In the genomic region with DNA sequence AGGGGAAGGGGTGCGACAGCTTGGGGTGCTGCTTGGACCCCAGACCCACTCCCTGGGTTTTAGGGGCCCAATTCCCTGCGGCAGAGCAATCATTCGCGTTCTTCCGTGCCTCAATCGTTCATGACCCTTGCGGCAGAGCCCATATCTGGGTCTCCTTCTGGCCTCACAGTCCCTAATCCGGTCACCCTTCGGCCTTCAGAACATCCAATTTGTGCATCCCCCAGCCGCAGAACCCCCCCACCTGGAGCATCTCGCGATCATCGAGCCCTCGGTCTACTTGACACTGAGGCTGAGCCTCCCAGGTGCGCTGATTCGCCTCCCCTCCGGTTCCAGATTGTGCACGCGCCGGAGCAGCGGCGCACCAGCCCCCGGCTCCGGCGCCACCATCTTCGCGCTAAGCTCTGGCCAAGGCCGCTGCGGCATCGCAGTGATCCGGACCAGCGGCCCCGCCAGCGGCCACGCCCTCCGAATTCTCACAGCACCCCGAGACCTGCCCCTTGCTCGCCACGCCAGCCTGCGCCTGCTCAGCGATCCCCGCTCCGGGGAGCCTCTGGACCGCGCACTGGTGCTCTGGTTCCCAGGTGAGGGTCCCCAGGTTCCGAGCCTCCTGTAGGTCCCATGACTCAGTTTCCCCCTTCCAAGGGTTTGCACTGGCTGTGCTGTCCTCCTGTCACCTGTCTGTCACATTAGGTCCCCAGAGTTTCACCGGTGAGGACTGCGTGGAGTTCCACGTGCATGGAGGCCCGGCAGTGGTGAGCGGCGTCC, we compare ENCODE assay signal across 6 cellular contexts. TPM values are rescaled to one million over a fixed set of nuclear protein-coding genes. Genes with fewer than 3 reads are reported as not detected.
DNase-seq lines count a peak whose midpoint lies in the region; ATAC-seq, FAIRE-seq and TF ChIP-seq lines count a peak whose summit lies in the region.

No MANE protein-coding gene starts in this region.

- FAIRE-seq in HepG2 (lab: Jason Lieb, UNC) = no peak

- CTCF ChIA-PET in HepG2 (lab: Yijun Ruan, JAX; ENCODE audit: low intra/inter-chr PET ratio, low total read pairs) (no interaction called here), GM10248 (lab: Yijun Ruan, JAX) (interaction anchor here (0.6 kb wide), 1 partner anchor 48 kb away, joined by 3 read pairs; no protein-coding TSS in a partner anchor)

- peaks cover 7% of the 10 kb centered on the region for H3K79me2 ChIP-seq in HepG2 (ENCODE audit: insufficient read depth, low read length)

- peak overlapping the region; percentile 57 to 90 (median 75); a peak in 5 of 6 replicates for H3K4me3 ChIP-seq in HepG2 (replicated peaks in 1 of 3; ENCODE audit: insufficient read depth in 1 of 3, low read depth in 2 of 3, low read length in 3 of 3)

- TF ChIP-seq POLR2A in HepG2 (IDR thresholded peaks at IDR 0.05; ENCODE audit: insufficient read depth in 1 of 2, low read depth in 2 of 2, low read length in 2 of 2) = no peak; a peak in 1 of 4 replicates

- H3K9ac ChIP-seq in HepG2 (ENCODE audit: insufficient read depth, low read depth, low read length) = peak overlapping the region; percentile 71

- no peak overlapping the region for H2AFZ ChIP-seq in HepG2 (ENCODE audit: low read length)

- no peaks in the 10 kb centered on the region for H3K9me3 ChIP-seq in HepG2 (ENCODE audit: low read length)

- TSS peak; percentile 58 for BruUV-seq in HepG2 (replicated peaks; lab: Mats Ljungman, UMichigan)

- H4K20me1 ChIP-seq in HepG2 (ENCODE audit: insufficient read depth, low read length) = no peaks in the 10 kb centered on the region

- intact Hi-C loops in HepG2 (cut with micrococcal nuclease; ENCODE audit: unreplicated experiment) = loop anchor here (2.0 to 5.0 kb wide), 2 partner anchors 29 to 69 kb away; partner anchors contain the start of genes BST2 and DDA1

- H3K27ac ChIP-seq in HepG2 (ENCODE audit: extremely low read length, insufficient read depth, low read length) = peak overlapping the region; percentile 88

- H3K4me2 ChIP-seq in HepG2 (ENCODE audit: low read depth, low read length) = peak overlapping the region; percentile 73

- no peak for TF ChIP-seq RAD21 in HepG2 (CRISPR knock-in tag; IDR thresholded peaks at IDR 0.05)

- TF ChIP-seq CTCF in HepG2 (CRISPR knock-in tag; IDR thresholded peaks at IDR 0.05) = no peak
- no peak for TF ChIP-seq CTCF in GM10248 (IDR thresholded peaks at IDR 0.05; ENCODE audit: control extremely low read depth, extremely low read depth, low read depth, missing control alignments)

- POLR2A ChIA-PET in HepG2 (lab: Yijun Ruan, JAX) (interaction anchor here (0.7 to 0.9 kb wide), 2 partner anchors 10 to 29 kb away, joined by 4 to 5 read pairs; partner anchors contain the start of gene DDA1), GM10248 (lab: Yijun Ruan, JAX) (no interaction called here)

- peak; percentile 77 for DNase-seq in NCI-H82 (lab: John Stamatoyannopoulos, UW)
- no peak for DNase-seq in NCI-H82 treated with DMSO at 0.1 percent for 48 hours (lab: John Stamatoyannopoulos, UW; ENCODE audit: unreplicated experiment)
- DNase-seq in activated CD8-positive, alpha-beta memory T cell treated with anti-CD3 and anti-CD28 coated beads, Interleukin-2, amount 50 U/mL, for 4 hours = peak; percentile 38
- DNase-seq in HepG2 (ENCODE audit: low spot score) = no peak
- no peak for DNase-seq in GM10248 (ENCODE audit: extremely low spot score)

- WGBS in HepG2 (ENCODE audit: low lambda C conversion rate) = 28% methylated on average over 18 of the region's 52 CpGs

- H3K27me3 ChIP-seq in HepG2 (ENCODE audit: control insufficient read depth in 1 of 2, insufficient read depth in 2 of 2, low read length in 2 of 2) = no peaks in the 10 kb centered on the region; a peak in 1 of 5 replicates

- ATAC-seq in HepG2 (no peak), GM18498 (IDR thresholded peaks at IDR 0.05; ENCODE audit: unreplicated experiment) (no peak)

- H3K36me3 ChIP-seq in HepG2 (replicated peaks in 1 of 2; ENCODE audit: control insufficient read depth in 1 of 2, insufficient read depth in 2 of 2, low read length in 2 of 2) = peaks cover 1 to 9% of the 10 kb centered on the region in 2 experiments; a peak in 1 of 5 replicates

- TF ChIP-seq EP300 in HepG2 (IDR thresholded peaks at IDR 0.05; ENCODE audit: low read depth in 2 of 2, low read length in 2 of 2) = no peak
- no peak for TF ChIP-seq EP300 in HepG2 (CRISPR knock-in tag; IDR thresholded peaks at IDR 0.05; ENCODE audit: borderline replicate concordance)

- in situ Hi-C loops in HepG2 (cut with HindIII; ENCODE audit: extremely low pct_ligation_motif_present, low pct_unique_long_range_greater_than_20kb) = no loop called here

- H3K4me1 ChIP-seq in HepG2 (ENCODE audit: insufficient read depth, low read length) = peaks cover 66% of the 10 kb centered on the region

RNA-seq across cellular contexts. Expression of gene GTPBP3, which starts 0.5 kb away (rescaled TPM):
- total RNA-seq in HepG2 (2016; rRNA removed; fragmentation: Illumina TruSeq; extraction: Trizol) = 21.9 and 30.0 TPM in 2 replicates
- 7.6 and 7.7 TPM in 2 replicates for total RNA-seq in HepG2 (2016; cell fraction: cytosol; rRNA removed; fragmentation: Illumina TruSeq; extraction: Trizol; ENCODE audit: low read depth)
- 20.5 and 30.8 TPM in 2 replicates for total RNA-seq in HepG2 (2016; cell fraction: insoluble cytoplasmic fraction; rRNA removed; fragmentation: Illumina TruSeq; extraction: Trizol)
- total RNA-seq in HepG2 (2016; cell fraction: membrane; rRNA removed; fragmentation: Illumina TruSeq; extraction: Trizol) = 10.2 and 11.9 TPM in 2 replicates
- 21.2 and 29.1 TPM in 2 replicates for total RNA-seq in HepG2 (2016; cell fraction: nucleus; rRNA removed; fragmentation: Illumina TruSeq; extraction: Trizol)
- polyA plus RNA-seq in HepG2 (2011; rRNA removed) = 17.5 and 19.4 TPM in 2 replicates
- polyA plus RNA-seq in HepG2 (2011; cell fraction: cytosol; rRNA removed) = 12.8 and 16.0 TPM in 2 replicates
- 70.0 and 87.3 TPM in 2 replicates for polyA plus RNA-seq in HepG2 (2011; cell fraction: nucleus; rRNA removed)
- polyA plus RNA-seq in HepG2 (2012) = 18.4 and 23.1 TPM in 2 replicates
- 2.2 and 2.4 TPM in 2 replicates for polyA plus RNA-seq in HepG2 (2016; cell fraction: cytosol; fragmentation: Illumina TruSeq; extraction: Trizol; ENCODE audit: low read depth)
- polyA plus RNA-seq in HepG2 (2016; cell fraction: insoluble cytoplasmic fraction; fragmentation: Illumina TruSeq; extraction: Trizol; ENCODE audit: low read depth) = 28.4 and 29.4 TPM in 2 replicates
- 6.0 and 6.4 TPM in 2 replicates for polyA plus RNA-seq in HepG2 (2016; cell fraction: membrane; fragmentation: Illumina TruSeq; extraction: Trizol; ENCODE audit: low read depth)
- 98.3 and 114 TPM in 2 replicates for polyA plus RNA-seq in HepG2 (2016; cell fraction: nucleus; fragmentation: Illumina TruSeq; extraction: Trizol; ENCODE audit: insufficient read depth, low read depth)
- polyA minus RNA-seq in HepG2 (2011; rRNA and poly(A)+ RNA removed; ENCODE audit: low replicate concordance) = 24.6 and 34.1 TPM in 2 replicates
- 13.8 and 14.8 TPM in 2 replicates for polyA minus RNA-seq in HepG2 (2011; cell fraction: cytosol; rRNA and poly(A)+ RNA removed)
- 29.1 and 29.5 TPM in 2 replicates for polyA minus RNA-seq in HepG2 (2011; cell fraction: nucleus; rRNA and poly(A)+ RNA removed)

RNA-seq across cellular contexts. Expression of gene ANO8, which starts 3.2 kb away (rescaled TPM):
- 0.79 and 1.8 TPM in 2 replicates for total RNA-seq in HepG2 (2016; rRNA removed; fragmentation: Illumina TruSeq; extraction: Trizol)
- 0.26 and 0.51 TPM in 2 replicates for total RNA-seq in HepG2 (2016; cell fraction: cytosol; rRNA removed; fragmentation: Illumina TruSeq; extraction: Trizol; ENCODE audit: low read depth)
- 0.62 and 2.2 TPM in 2 replicates for total RNA-seq in HepG2 (2016; cell fraction: insoluble cytoplasmic fraction; rRNA removed; fragmentation: Illumina TruSeq; extraction: Trizol)
- total RNA-seq in HepG2 (2016; cell fraction: membrane; rRNA removed; fragmentation: Illumina TruSeq; extraction: Trizol) = 0.69 and 0.87 TPM in 2 replicates
- 3.0 and 3.6 TPM in 2 replicates for total RNA-seq in HepG2 (2016; cell fraction: nucleus; rRNA removed; fragmentation: Illumina TruSeq; extraction: Trizol)
- 3.5 and 5.1 TPM in 2 replicates for polyA plus RNA-seq in HepG2 (2011; rRNA removed)
- polyA plus RNA-seq in HepG2 (2011; cell fraction: cytosol; rRNA removed) = 1.8 and 2.2 TPM in 2 replicates
- 27.1 and 30.5 TPM in 2 replicates for polyA plus RNA-seq in HepG2 (2011; cell fraction: nucleus; rRNA removed)
- polyA plus RNA-seq in HepG2 (2012) = 3.2 and 4.5 TPM in 2 replicates
- 0.24 and 0.28 TPM in 2 replicates for polyA plus RNA-seq in HepG2 (2016; cell fraction: cytosol; fragmentation: Illumina TruSeq; extraction: Trizol; ENCODE audit: low read depth)
- 0.87 and 1.1 TPM in 2 replicates for polyA plus RNA-seq in HepG2 (2016; cell fraction: insoluble cytoplasmic fraction; fragmentation: Illumina TruSeq; extraction: Trizol; ENCODE audit: low read depth)
- 0.37 and 0.50 TPM in 2 replicates for polyA plus RNA-seq in HepG2 (2016; cell fraction: membrane; fragmentation: Illumina TruSeq; extraction: Trizol; ENCODE audit: low read depth)
- 12.4 and 14.0 TPM in 2 replicates for polyA plus RNA-seq in HepG2 (2016; cell fraction: nucleus; fragmentation: Illumina TruSeq; extraction: Trizol; ENCODE audit: insufficient read depth, low read depth)
- polyA minus RNA-seq in HepG2 (2011; rRNA and poly(A)+ RNA removed; ENCODE audit: low replicate concordance) = 7.6 and 10.4 TPM in 2 replicates
- 3.0 TPM in 2 replicates for polyA minus RNA-seq in HepG2 (2011; cell fraction: cytosol; rRNA and poly(A)+ RNA removed)
- polyA minus RNA-seq in HepG2 (2011; cell fraction: nucleus; rRNA and poly(A)+ RNA removed) = 9.2 and 9.3 TPM in 2 replicates

RNA-seq across cellular contexts. Expression of gene DDA1, which starts 28.5 kb away (rescaled TPM):
- 17.5 and 24.5 TPM in 2 replicates for total RNA-seq in HepG2 (2016; rRNA removed; fragmentation: Illumina TruSeq; extraction: Trizol)
- 25.4 and 29.1 TPM in 2 replicates for total RNA-seq in HepG2 (2016; cell fraction: cytosol; rRNA removed; fragmentation: Illumina TruSeq; extraction: Trizol; ENCODE audit: low read depth)
- 15.9 and 21.5 TPM in 2 replicates for total RNA-seq in HepG2 (2016; cell fraction: insoluble cytoplasmic fraction; rRNA removed; fragmentation: Illumina TruSeq; extraction: Trizol)
- total RNA-seq in HepG2 (2016; cell fraction: membrane; rRNA removed; fragmentation: Illumina TruSeq; extraction: Trizol) = 26.5 and 27.3 TPM in 2 replicates
- 12.8 and 19.3 TPM in 2 replicates for total RNA-seq in HepG2 (2016; cell fraction: nucleus; rRNA removed; fragmentation: Illumina TruSeq; extraction: Trizol)
- 26.0 and 26.6 TPM in 2 replicates for polyA plus RNA-seq in HepG2 (2011; rRNA removed)
- polyA plus RNA-seq in HepG2 (2011; cell fraction: cytosol; rRNA removed) = 26.2 and 28.7 TPM in 2 replicates
- 28.5 and 30.3 TPM in 2 replicates for polyA plus RNA-seq in HepG2 (2011; cell fraction: nucleus; rRNA removed)
- polyA plus RNA-seq in HepG2 (2012) = 23.7 and 24.8 TPM in 2 replicates
- polyA plus RNA-seq in HepG2 (2016; cell fraction: cytosol; fragmentation: Illumina TruSeq; extraction: Trizol; ENCODE audit: low read depth) = 60.1 and 61.7 TPM in 2 replicates
- polyA plus RNA-seq in HepG2 (2016; cell fraction: insoluble cytoplasmic fraction; fragmentation: Illumina TruSeq; extraction: Trizol; ENCODE audit: low read depth) = 37.0 and 42.5 TPM in 2 replicates
- polyA plus RNA-seq in HepG2 (2016; cell fraction: membrane; fragmentation: Illumina TruSeq; extraction: Trizol; ENCODE audit: low read depth) = 48.4 and 51.3 TPM in 2 replicates
- polyA plus RNA-seq in HepG2 (2016; cell fraction: nucleus; fragmentation: Illumina TruSeq; extraction: Trizol; ENCODE audit: insufficient read depth, low read depth) = 41.0 and 47.5 TPM in 2 replicates
- 10.1 and 17.7 TPM in 2 replicates for polyA minus RNA-seq in HepG2 (2011; rRNA and poly(A)+ RNA removed; ENCODE audit: low replicate concordance)
- polyA minus RNA-seq in HepG2 (2011; cell fraction: cytosol; rRNA and poly(A)+ RNA removed) = 6.3 and 6.9 TPM in 2 replicates
- 7.2 and 10.8 TPM in 2 replicates for polyA minus RNA-seq in HepG2 (2011; cell fraction: nucleus; rRNA and poly(A)+ RNA removed)

RNA-seq across cellular contexts. Expression of gene MRPL34, which starts 32.2 kb away (rescaled TPM):
- total RNA-seq in HepG2 (2016; rRNA removed; fragmentation: Illumina TruSeq; extraction: Trizol) = 77.3 and 93.6 TPM in 2 replicates
- total RNA-seq in HepG2 (2016; cell fraction: cytosol; rRNA removed; fragmentation: Illumina TruSeq; extraction: Trizol; ENCODE audit: low read depth) = 45.1 and 52.9 TPM in 2 replicates
- 85.6 and 107 TPM in 2 replicates for total RNA-seq in HepG2 (2016; cell fraction: insoluble cytoplasmic fraction; rRNA removed; fragmentation: Illumina TruSeq; extraction: Trizol)
- 66.3 and 68.2 TPM in 2 replicates for total RNA-seq in HepG2 (2016; cell fraction: membrane; rRNA removed; fragmentation: Illumina TruSeq; extraction: Trizol)
- total RNA-seq in HepG2 (2016; cell fraction: nucleus; rRNA removed; fragmentation: Illumina TruSeq; extraction: Trizol) = 30.0 and 33.9 TPM in 2 replicates
- polyA plus RNA-seq in HepG2 (2011; rRNA removed) = 67.7 and 74.0 TPM in 2 replicates
- polyA plus RNA-seq in HepG2 (2011; cell fraction: cytosol; rRNA removed) = 58.9 and 74.9 TPM in 2 replicates
- 20.3 and 25.7 TPM in 2 replicates for polyA plus RNA-seq in HepG2 (2011; cell fraction: nucleus; rRNA removed)
- polyA plus RNA-seq in HepG2 (2012) = 44.9 and 52.3 TPM in 2 replicates
- polyA plus RNA-seq in HepG2 (2016; cell fraction: cytosol; fragmentation: Illumina TruSeq; extraction: Trizol; ENCODE audit: low read depth) = 56.0 and 60.4 TPM in 2 replicates
- polyA plus RNA-seq in HepG2 (2016; cell fraction: insoluble cytoplasmic fraction; fragmentation: Illumina TruSeq; extraction: Trizol; ENCODE audit: low read depth) = 143 and 167 TPM in 2 replicates
- 87.6 and 88.1 TPM in 2 replicates for polyA plus RNA-seq in HepG2 (2016; cell fraction: membrane; fragmentation: Illumina TruSeq; extraction: Trizol; ENCODE audit: low read depth)
- 83.1 and 91.2 TPM in 2 replicates for polyA plus RNA-seq in HepG2 (2016; cell fraction: nucleus; fragmentation: Illumina TruSeq; extraction: Trizol; ENCODE audit: insufficient read depth, low read depth)
- polyA minus RNA-seq in HepG2 (2011; rRNA and poly(A)+ RNA removed; ENCODE audit: low replicate concordance) = 18.5 and 37.3 TPM in 2 replicates
- polyA minus RNA-seq in HepG2 (2011; cell fraction: cytosol; rRNA and poly(A)+ RNA removed) = 16.2 and 18.6 TPM in 2 replicates
- 3.0 and 5.1 TPM in 2 replicates for polyA minus RNA-seq in HepG2 (2011; cell fraction: nucleus; rRNA and poly(A)+ RNA removed)

RNA-seq across cellular contexts. Expression of gene ABHD8, which starts 34.6 kb away (rescaled TPM):
- 5.6 and 7.2 TPM in 2 replicates for total RNA-seq in HepG2 (2016; rRNA removed; fragmentation: Illumina TruSeq; extraction: Trizol)
- 8.5 and 10.5 TPM in 2 replicates for total RNA-seq in HepG2 (2016; cell fraction: cytosol; rRNA removed; fragmentation: Illumina TruSeq; extraction: Trizol; ENCODE audit: low read depth)
- 4.8 and 6.5 TPM in 2 replicates for total RNA-seq in HepG2 (2016; cell fraction: insoluble cytoplasmic fraction; rRNA removed; fragmentation: Illumina TruSeq; extraction: Trizol)
- total RNA-seq in HepG2 (2016; cell fraction: membrane; rRNA removed; fragmentation: Illumina TruSeq; extraction: Trizol) = 17.7 and 20.6 TPM in 2 replicates
- 2.8 and 3.3 TPM in 2 replicates for total RNA-seq in HepG2 (2016; cell fraction: nucleus; rRNA removed; fragmentation: Illumina TruSeq; extraction: Trizol)
- polyA plus RNA-seq in HepG2 (2011; rRNA removed) = 6.3 and 9.9 TPM in 2 replicates
- 8.3 and 14.2 TPM in 2 replicates for polyA plus RNA-seq in HepG2 (2011; cell fraction: cytosol; rRNA removed)
- polyA plus RNA-seq in HepG2 (2011; cell fraction: nucleus; rRNA removed) = 8.7 and 9.0 TPM in 2 replicates
- polyA plus RNA-seq in HepG2 (2012) = 5.9 and 7.7 TPM in 2 replicates
- polyA plus RNA-seq in HepG2 (2016; cell fraction: cytosol; fragmentation: Illumina TruSeq; extraction: Trizol; ENCODE audit: low read depth) = 15.3 and 17.8 TPM in 2 replicates
- polyA plus RNA-seq in HepG2 (2016; cell fraction: insoluble cytoplasmic fraction; fragmentation: Illumina TruSeq; extraction: Trizol; ENCODE audit: low read depth) = 7.9 and 9.0 TPM in 2 replicates
- polyA plus RNA-seq in HepG2 (2016; cell fraction: membrane; fragmentation: Illumina TruSeq; extraction: Trizol; ENCODE audit: low read depth) = 23.3 and 24.4 TPM in 2 replicates
- 6.1 and 8.3 TPM in 2 replicates for polyA plus RNA-seq in HepG2 (2016; cell fraction: nucleus; fragmentation: Illumina TruSeq; extraction: Trizol; ENCODE audit: insufficient read depth, low read depth)
- polyA minus RNA-seq in HepG2 (2011; rRNA and poly(A)+ RNA removed; ENCODE audit: low replicate concordance) = 4.2 and 22.1 TPM in 2 replicates
- polyA minus RNA-seq in HepG2 (2011; cell fraction: cytosol; rRNA and poly(A)+ RNA removed) = 9.0 and 9.2 TPM in 2 replicates
- 4.6 and 6.1 TPM in 2 replicates for polyA minus RNA-seq in HepG2 (2011; cell fraction: nucleus; rRNA and poly(A)+ RNA removed)

Comparison
In these comparisons a context has a peak if more than half of its experiments do, and no peak if none do; other contexts are left out.
1. DNase-seq: peak in NCI-H82 (single experiment) and activated CD8-positive, alpha-beta memory T cell treated with anti-CD3 and anti-CD28 coated beads, Interleukin-2, amount 50 U/mL, for 4 hours (single experiment); none in NCI-H82 treated with DMSO at 0.1 percent for 48 hours (single experiment), HepG2 (single experiment) and GM10248 (single experiment).